18 cellular contexts compared by ENCODE assay signal in genomic region chr17:31744541-31744951, GRCh38.
DNase-seq lines count a peak whose midpoint lies in the region; ATAC-seq and TF ChIP-seq lines count a peak whose summit lies in the region.
"Had no signal": no experiment of that assay in that cellular context is flagged by ENCODE, and none has a peak within 500 bp of the region (broad histone marks: within the 10 kb centered on the region; RNA-seq: fewer than 3 reads in every experiment).

No MANE protein-coding gene starts in this region.

- TF ChIP-seq EP300 in SK-N-SH (IDR thresholded peaks at IDR 0.05; ENCODE audit: borderline replicate concordance in 1 of 2, low read depth in 1 of 2, low read length in 1 of 2) = peak; percentile 49 to 51; a peak in 3 of 4 replicates

- H3K27me3 Mint-ChIP-seq in HFFc6 (ENCODE audit: insufficient read depth) = peaks cover 2% of the 10 kb centered on the region; the same call in 1 of the 2 replicates

- H3K79me2 ChIP-seq in SK-N-SH (ENCODE audit: insufficient read depth) (no peaks in the 10 kb centered on the region), smooth muscle cell (ENCODE audit: low read depth) (no peaks in the 10 kb centered on the region)

- peak overlapping the region; percentile 83 for H3K27ac Mint-ChIP-seq in HFFc6
- H3K27ac Mint-ChIP-seq: activated CD8-positive, alpha-beta T cell treated with anti-CD3 and anti-CD28 coated beads for 36 hours; activated naive CD8-positive, alpha-beta T cell treated with anti-CD3 and anti-CD28 coated beads, Interleukin-2, amount 50 U/mL, for 24 hours; activated T-helper 1 cell treated with anti-CD3 and anti-CD28 coated beads, Interleukin-12 subunit alpha, Interleukin-12 subunit beta, Interleukin-2, Interleukin-4 antibody, amounts not matched to agents 30 ng/mL and 10 ng/mL and 1 ng/mL, durations not matched to agents 14 hours and 24 hours and 36 hours; effector memory CD8-positive, alpha-beta T cell; T-cell had no signal

- H3K4me2 ChIP-seq in SK-N-SH (peak overlapping the region; percentile 46; the same call in 1 of the 2 replicates), smooth muscle cell (peak overlapping the region; percentile 11)

- H3K27me3 ChIP-seq in SK-N-SH (ENCODE audit: insufficient read depth) (no peaks in the 10 kb centered on the region), heart right ventricle (no peaks in the 10 kb centered on the region), smooth muscle cell (ENCODE audit: low read depth) (no peaks in the 10 kb centered on the region)

- no peak for DNase-seq in HFFc6
- no peak for DNase-seq in SK-N-SH
- DNase-seq in heart right ventricle = no peak
- DNase-seq in smooth muscle cell (lab: John Stamatoyannopoulos, UW; ENCODE audit: unreplicated experiment) = no peak
- DNase-seq in activated CD8-positive, alpha-beta memory T cell treated with anti-CD3 and anti-CD28 coated beads, Interleukin-2, amount 50 U/mL, for 4 hours = no peak
- DNase-seq in T1000 (lab: John Stamatoyannopoulos, UW) = no peak
- DNase-seq in UCSD-AML1 (lab: John Stamatoyannopoulos, UW; ENCODE audit: unreplicated experiment) = no peak
- DNase-seq: activated CD8-positive, alpha-beta T cell treated with anti-CD3 and anti-CD28 coated beads for 36 hours; activated naive CD8-positive, alpha-beta T cell treated with anti-CD3 and anti-CD28 coated beads, Interleukin-2, amount 50 U/mL, for 24 hours; effector memory CD8-positive, alpha-beta T cell; GF-D8; H7; MV-4-11; NCI-H2081 treated with DMSO at 0.1 percent for 48 hours; stimulated activated CD4-positive, alpha-beta T cell treated with anti-CD3 and anti-CD28 coated beads, Interleukin-1b, Interleukin-23, amount 100 ng/mL, for 48 hours; T-cell had no signal

- no peak overlapping the region for H3K4me3 Mint-ChIP-seq in HFFc6
- H3K4me3 Mint-ChIP-seq: activated CD8-positive, alpha-beta T cell treated with anti-CD3 and anti-CD28 coated beads for 36 hours; activated naive CD8-positive, alpha-beta T cell treated with anti-CD3 and anti-CD28 coated beads, Interleukin-2, amount 50 U/mL, for 24 hours; activated T-helper 1 cell treated with anti-CD3 and anti-CD28 coated beads, Interleukin-12 subunit alpha, Interleukin-12 subunit beta, Interleukin-2, Interleukin-4 antibody, amounts not matched to agents 30 ng/mL and 10 ng/mL and 1 ng/mL, durations not matched to agents 14 hours and 24 hours and 36 hours; effector memory CD8-positive, alpha-beta T cell; T-cell had no signal

- POLR2A ChIA-PET in SK-N-SH (lab: Yijun Ruan, JAX) = no interaction called here

- CTCF ChIA-PET in SK-N-SH (lab: Yijun Ruan, JAX) = no interaction called here

- intact Hi-C loops in heart right ventricle (cut with DNase I) = loop anchor here in 2 of 10 donors (2.0 to 5.0 kb wide), 2 partner anchors 47 to 50 kb away; no protein-coding TSS in a partner anchor

- ATAC-seq in heart right ventricle = peak in 5 of 8 donors; percentile 26 to 49 (median 39)
- no peak for ATAC-seq in GM19023 (IDR thresholded peaks at IDR 0.05; ENCODE audit: unreplicated experiment)
- ATAC-seq: activated CD8-positive, alpha-beta T cell treated with anti-CD3 and anti-CD28 coated beads for 36 hours; activated naive CD8-positive, alpha-beta T cell treated with anti-CD3 and anti-CD28 coated beads, Interleukin-2, amount 50 U/mL, for 24 hours; effector memory CD8-positive, alpha-beta T cell; T-cell had no signal

- H2AFZ ChIP-seq in SK-N-SH (ENCODE audit: low read depth) (0 out of 2 replicates have a peak overlapping the region, but pooled peaks have one; percentile 7), smooth muscle cell (ENCODE audit: low read depth) (no peak overlapping the region)

- H3K36me3 Mint-ChIP-seq in HFFc6 (ENCODE audit: low read depth) = no peaks in the 10 kb centered on the region
- H3K36me3 Mint-ChIP-seq: T-cell had no signal

- H3K4me1 ChIP-seq in SK-N-SH (ENCODE audit: control insufficient read depth in 1 of 2, insufficient read depth in 2 of 2, low read depth in 1 of 2, low read length in 1 of 2) (peaks cover 0 to 34% of the 10 kb centered on the region in 2 experiments; a peak in 3 of 4 replicates), heart right ventricle (peaks cover 7 to 54% (median 40%) of the 10 kb centered on the region in 9 donors), smooth muscle cell (ENCODE audit: low read depth) (peaks cover 20% of the 10 kb centered on the region)

- H4K20me1 ChIP-seq in SK-N-SH (ENCODE audit: insufficient read depth) = no peaks in the 10 kb centered on the region
- H4K20me1 ChIP-seq in smooth muscle cell (ENCODE audit: low read depth) = no peaks in the 10 kb centered on the region

- peaks cover 87% of the 10 kb centered on the region for H3K4me1 Mint-ChIP-seq in HFFc6 (ENCODE audit: low read depth)
- H3K4me1 Mint-ChIP-seq: activated naive CD8-positive, alpha-beta T cell treated with anti-CD3 and anti-CD28 coated beads, Interleukin-2, amount 50 U/mL, for 24 hours; T-cell had no signal

- H3K27ac ChIP-seq in SK-N-SH (ENCODE audit: low read depth in 2 of 2, low read length in 1 of 2) (peak overlapping the region; percentile 24 to 86; a peak in 3 of 4 replicates), heart right ventricle (peak overlapping the region in 8 of 10 donors; percentile 32 to 82 (median 60)), smooth muscle cell (ENCODE audit: low read depth) (no peak overlapping the region)

- H3K9ac ChIP-seq in SK-N-SH = no peak overlapping the region
- no peak overlapping the region for H3K9ac ChIP-seq in smooth muscle cell (ENCODE audit: low read depth)

- H3F3A ChIP-seq in SK-N-SH (replicated peaks; ENCODE audit: insufficient read depth) = peaks cover 14% of the 10 kb centered on the region
- peaks cover 35% of the 10 kb centered on the region for H3F3A ChIP-seq in smooth muscle cell (ENCODE audit: low read depth)

- TF ChIP-seq CTCF in HFFc6 (IDR thresholded peaks at IDR 0.05) (no peak), SK-N-SH (IDR thresholded peaks at IDR 0.05) (no peak), heart right ventricle (IDR thresholded peaks at IDR 0.05) (no peak), smooth muscle cell (IDR thresholded peaks at IDR 0.05; ENCODE audit: borderline replicate concordance, insufficient read depth, poor library complexity, severe bottlenecking) (no peak)

- no peak overlapping the region for H3K4me3 ChIP-seq in SK-N-SH (ENCODE audit: low read depth in 2 of 2, low read length in 1 of 2)
- no peak overlapping the region for H3K4me3 ChIP-seq in heart right ventricle
- no peak overlapping the region for H3K4me3 ChIP-seq in smooth muscle cell

- WGBS in SK-N-SH (ENCODE audit: low lambda C conversion rate) = 62% methylated on average over 3 of the region's 3 CpGs
- 29 to 30% methylated on average over 3 of the region's 3 CpGs for WGBS in heart right ventricle, 2 donors
- 29% methylated on average over 3 of the region's 3 CpGs for WGBS in smooth muscle cell (ENCODE audit: low lambda C conversion rate)

- H3K36me3 ChIP-seq in SK-N-SH (replicated peaks in 1 of 2; ENCODE audit: control insufficient read depth in 1 of 2, insufficient read depth in 2 of 2, low read length in 1 of 2) (no peaks in the 10 kb centered on the region), heart right ventricle (no peaks in the 10 kb centered on the region), smooth muscle cell (ENCODE audit: low read depth) (no peaks in the 10 kb centered on the region)

- H3K9me2 ChIP-seq in SK-N-SH = no peaks in the 10 kb centered on the region

- H3K9me3 ChIP-seq in SK-N-SH = no peaks in the 10 kb centered on the region
- H3K9me3 ChIP-seq in heart right ventricle = no peaks in the 10 kb centered on the region
- H3K9me3 ChIP-seq in smooth muscle cell (replicated peaks; ENCODE audit: low read depth) = no peaks in the 10 kb centered on the region

- H3K9me3 Mint-ChIP-seq in HFFc6 = no peaks in the 10 kb centered on the region
- H3K9me3 Mint-ChIP-seq: activated CD8-positive, alpha-beta T cell treated with anti-CD3 and anti-CD28 coated beads for 36 hours; activated naive CD8-positive, alpha-beta T cell treated with anti-CD3 and anti-CD28 coated beads, Interleukin-2, amount 50 U/mL, for 24 hours; activated T-helper 1 cell treated with anti-CD3 and anti-CD28 coated beads, Interleukin-12 subunit alpha, Interleukin-12 subunit beta, Interleukin-2, Interleukin-4 antibody, amounts not matched to agents 30 ng/mL and 10 ng/mL and 1 ng/mL, durations not matched to agents 14 hours and 24 hours and 36 hours; effector memory CD8-positive, alpha-beta T cell; T-cell had no signal

- TF ChIP-seq RAD21 in SK-N-SH (IDR thresholded peaks at IDR 0.05; ENCODE audit: low read length) = no peak

TF ChIP-seq in SK-N-SH, 30 proteins besides CTCF, POLR2A, EP300 and RAD21 (continues in another document):
- TF ChIP-seq SIN3A (IDR thresholded peaks at IDR 0.05; ENCODE audit: borderline replicate concordance, low read depth, low read length) (no peak), NFIC (IDR thresholded peaks at IDR 0.05; ENCODE audit: borderline replicate concordance) (peak; percentile 31; the same call in 1 of the 2 replicates), USF1 (IDR thresholded peaks at IDR 0.05; ENCODE audit: borderline replicate concordance, low read depth) (no peak), JUND (IDR thresholded peaks at IDR 0.05) (0 out of 2 replicates have a peak, but pooled peaks have one; percentile 6), SMC3 (IDR thresholded peaks at IDR 0.05; ENCODE audit: low read depth, low read length) (no peak), TCF12 (IDR thresholded peaks at IDR 0.05) (peak; percentile 88), IRF3 (IDR thresholded peaks at IDR 0.05; ENCODE audit: low read depth, low read length) (no peak), GATA2 (CRISPR knock-in tag; IDR thresholded peaks at IDR 0.05) (no peak), GABPA (IDR thresholded peaks at IDR 0.05; ENCODE audit: low read depth) (no peak), FOSL2 (IDR thresholded peaks at IDR 0.05; ENCODE audit: borderline replicate concordance, low read depth) (0 out of 2 replicates have a peak, but pooled peaks have one; percentile 8)
